8 cellular contexts compared by ENCODE assay signal in the genomic region with DNA sequence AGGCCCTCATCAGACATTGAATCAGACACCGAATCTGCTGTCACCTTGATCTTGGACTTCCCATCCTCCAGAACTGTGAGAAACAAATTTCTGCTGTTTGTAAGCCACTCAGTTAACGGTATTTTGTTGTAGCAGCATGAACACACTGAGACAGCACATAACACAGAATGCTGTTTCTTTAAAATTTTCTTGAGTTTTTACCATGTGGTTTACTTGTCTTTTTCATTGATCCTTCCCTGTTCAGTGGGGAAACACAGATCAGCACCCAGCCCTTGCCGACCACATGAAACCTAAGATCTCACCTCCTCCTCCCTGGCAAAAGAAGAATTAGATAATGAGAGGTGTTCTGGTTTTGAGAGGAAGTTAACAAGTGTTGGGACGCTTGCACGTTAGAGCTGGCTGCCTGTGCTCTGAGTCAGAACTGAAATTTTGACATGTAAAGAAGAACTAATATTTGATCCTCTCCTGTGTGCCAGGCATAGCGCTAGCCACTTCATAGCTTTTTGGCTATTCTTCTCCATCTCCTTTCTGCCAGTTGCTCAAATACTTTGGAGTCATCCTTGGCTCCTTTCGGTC.
A peak's percentile ranks its signal among the peaks of the same experiment; 100 is the strongest.
DNase-seq lines count a peak whose midpoint lies in the region; ATAC-seq and TF ChIP-seq lines count a peak whose summit lies in the region.

No MANE protein-coding gene starts in this region.

- no peaks in the 10 kb centered on the region for H3K79me2 ChIP-seq in OCI-LY7 (ENCODE audit: insufficient read depth, low read depth, low read length)

- POLR2A ChIA-PET in CD8-positive, alpha-beta memory T cell (lab: Charles Lee): interaction anchor here (1.1 kb wide), 1 partner anchor 40 kb away, joined by 3 read pairs; no protein-coding TSS in a partner anchor
- POLR2A ChIA-PET in OCI-LY7 (lab: Charles Lee): no interaction called here

- no peaks in the 10 kb centered on the region for H3K9me3 ChIP-seq in CD8-positive, alpha-beta memory T cell (ENCODE audit: low read length)
- H3K9me3 ChIP-seq in OCI-LY7 (ENCODE audit: low read length): no peaks in the 10 kb centered on the region
- no peaks in the 10 kb centered on the region for H3K9me3 ChIP-seq in tibial nerve

- H3K27me3 Mint-ChIP-seq in CD8-positive, alpha-beta memory T cell: no peaks in the 10 kb centered on the region

- WGBS in tibial nerve, 2 donors: 84 to 85% methylated on average over 7 of the region's 7 CpGs

- H2AFZ ChIP-seq in OCI-LY7 (ENCODE audit: low read length): no peak overlapping the region

- TF ChIP-seq POLR2A in tibial nerve (IDR thresholded peaks at IDR 0.05): no peak

- TF ChIP-seq EP300 in tibial nerve (IDR thresholded peaks at IDR 0.05): no peak

- intact Hi-C loops in posterior vena cava (cut with DNase I): no loop called here
- intact Hi-C loops in OCI-LY7 (cut with micrococcal nuclease; ENCODE audit: unreplicated experiment): no loop called here

- TF ChIP-seq CTCF in OCI-LY7 (conservative IDR thresholded peaks at IDR 0.05; ENCODE audit: low read length) (no peak), tibial nerve (IDR thresholded peaks at IDR 0.05) (no peak)

- no peak overlapping the region for H3K27ac ChIP-seq in CD8-positive, alpha-beta memory T cell (ENCODE audit: low read depth, low read length)
- no peak overlapping the region for H3K27ac ChIP-seq in OCI-LY7 (ENCODE audit: low read depth, low read length, poor library complexity, severe bottlenecking)
- H3K27ac ChIP-seq in tibial nerve: peak overlapping the region in 1 of 4 donors; percentile 84

- ATAC-seq in HG03045 (IDR thresholded peaks at IDR 0.05; ENCODE audit: unreplicated experiment): peak; percentile 54
- ATAC-seq in left lobe of liver: peak; percentile 12
- ATAC-seq in HG03442 (IDR thresholded peaks at IDR 0.05; ENCODE audit: unreplicated experiment): no peak

- peak overlapping the region; percentile 65 to 96 (median 92) for H3K27ac Mint-ChIP-seq in CD8-positive, alpha-beta memory T cell

- no peaks in the 10 kb centered on the region for H3K9me2 ChIP-seq in OCI-LY7 (ENCODE audit: insufficient read depth, low read length)

- peaks cover 79 to 90% (median 87%) of the 10 kb centered on the region in 3 donors for H3K4me1 Mint-ChIP-seq in CD8-positive, alpha-beta memory T cell

- BruUV-seq in OCI-LY7 (replicated peaks; lab: Mats Ljungman, UMichigan): no TSS peak

- peak overlapping the region; percentile 20 for H3K4me3 ChIP-seq in CD8-positive, alpha-beta memory T cell (ENCODE audit: low read length)
- H3K4me3 ChIP-seq in OCI-LY7 (ENCODE audit: low read depth, low read length, poor library complexity, severe bottlenecking) (no peak overlapping the region), tibial nerve (no peak overlapping the region)

- H4K20me1 ChIP-seq in OCI-LY7 (ENCODE audit: insufficient read depth, low read length): no peaks in the 10 kb centered on the region

- H3K36me3 ChIP-seq in CD8-positive, alpha-beta memory T cell (ENCODE audit: insufficient read depth, low read length): no peaks in the 10 kb centered on the region
- H3K36me3 ChIP-seq in OCI-LY7 (ENCODE audit: insufficient read depth, low read length) (no peaks in the 10 kb centered on the region), tibial nerve (peaks cover 0 to 11% (median 0%) of the 10 kb centered on the region in 3 donors)

- H3K27me3 ChIP-seq in CD8-positive, alpha-beta memory T cell (ENCODE audit: insufficient read depth, low read length, poor library complexity, severe bottlenecking): no peaks in the 10 kb centered on the region
- H3K27me3 ChIP-seq in tibial nerve: no peaks in the 10 kb centered on the region

- H3K9me3 Mint-ChIP-seq in CD8-positive, alpha-beta memory T cell: peaks cover 0 to 8% (median 0%) of the 10 kb centered on the region in 5 donors

- CTCF ChIA-PET in CD8-positive, alpha-beta memory T cell (lab: Charles Lee): interaction anchor here (1.0 to 2.3 kb wide), 4 partner anchors 9 to 182 kb away, joined by 3 to 5 read pairs (median 4); a partner anchor contains a TSS
- CTCF ChIA-PET in OCI-LY7 (lab: Charles Lee; ENCODE audit: unreplicated experiment): no interaction called here

- peaks cover 78% of the 10 kb centered on the region for H3K4me1 ChIP-seq in CD8-positive, alpha-beta memory T cell (ENCODE audit: insufficient read depth, low read length)
- H3K4me1 ChIP-seq in OCI-LY7 (ENCODE audit: insufficient read depth, low read length, poor library complexity, severe bottlenecking) (peaks cover 3% of the 10 kb centered on the region), tibial nerve (peaks cover 0 to 52% (median 33%) of the 10 kb centered on the region in 4 donors)

- H3K36me3 Mint-ChIP-seq in CD8-positive, alpha-beta memory T cell: peaks cover 0 to 16% (median 15%) of the 10 kb centered on the region in 3 donors

- DNase-seq in CD8-positive, alpha-beta memory T cell: peak; percentile 2 to 74 (median 69)
- DNase-seq in activated CD4-positive, alpha-beta T cell treated with anti-CD3 and anti-CD28 coated beads, Interleukin-2, amount 50 U/mL, for 48 hours: peak; percentile 42 to 54
- DNase-seq in left lobe of liver (ENCODE audit: low spot score) (no peak), posterior vena cava (ENCODE audit: low spot score) (no peak), OCI-LY7 (ENCODE audit: low spot score) (no peak), tibial nerve (ENCODE audit: low spot score in 2 of 2) (no peak)

- no peak overlapping the region for H3K4me2 ChIP-seq in OCI-LY7 (ENCODE audit: low read length)

- H3K4me3 Mint-ChIP-seq in CD8-positive, alpha-beta memory T cell: peak overlapping the region; percentile 4 to 91 (median 73)

Comparison
In these comparisons a context has a peak if more than half of its experiments do, and no peak if none do; other contexts are left out.
1. DNase-seq: peak in CD8-positive, alpha-beta memory T cell (5 of 5) and activated CD4-positive, alpha-beta T cell treated with anti-CD3 and anti-CD28 coated beads, Interleukin-2, amount 50 U/mL, for 48 hours (2 of 2); none in left lobe of liver (single experiment), posterior vena cava (single experiment), OCI-LY7 (single experiment) and tibial nerve (0 of 2).